Comparison of ENCODE assay signal across 1 cellular context in the genomic region with DNA sequence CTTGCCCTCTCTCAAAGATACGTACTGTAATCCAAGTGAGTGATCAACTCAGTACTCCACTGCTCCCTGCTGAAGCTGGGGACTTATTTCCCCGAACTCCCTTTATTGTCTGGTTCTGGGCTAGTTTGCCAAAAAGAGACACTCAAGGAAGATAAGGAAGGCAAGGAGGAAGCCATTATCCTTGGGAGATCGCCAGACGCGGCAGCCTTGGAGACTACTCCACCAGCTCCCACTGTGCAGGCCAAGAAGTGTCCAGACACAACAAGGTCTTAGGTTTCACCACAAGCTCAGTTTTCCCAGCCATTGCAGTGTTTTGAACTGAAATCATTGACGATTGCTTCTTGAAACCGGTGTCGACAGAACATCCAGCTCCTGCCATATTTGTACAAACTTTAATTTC.
TF ChIP-seq lines count a peak whose summit lies in the region.

No MANE protein-coding gene starts in this region.

TF ChIP-seq in GM23338, 12 proteins besides CTCF, POLR2A, EP300 and RAD21 (continued from another document):
- TF ChIP-seq, protein P1, sequence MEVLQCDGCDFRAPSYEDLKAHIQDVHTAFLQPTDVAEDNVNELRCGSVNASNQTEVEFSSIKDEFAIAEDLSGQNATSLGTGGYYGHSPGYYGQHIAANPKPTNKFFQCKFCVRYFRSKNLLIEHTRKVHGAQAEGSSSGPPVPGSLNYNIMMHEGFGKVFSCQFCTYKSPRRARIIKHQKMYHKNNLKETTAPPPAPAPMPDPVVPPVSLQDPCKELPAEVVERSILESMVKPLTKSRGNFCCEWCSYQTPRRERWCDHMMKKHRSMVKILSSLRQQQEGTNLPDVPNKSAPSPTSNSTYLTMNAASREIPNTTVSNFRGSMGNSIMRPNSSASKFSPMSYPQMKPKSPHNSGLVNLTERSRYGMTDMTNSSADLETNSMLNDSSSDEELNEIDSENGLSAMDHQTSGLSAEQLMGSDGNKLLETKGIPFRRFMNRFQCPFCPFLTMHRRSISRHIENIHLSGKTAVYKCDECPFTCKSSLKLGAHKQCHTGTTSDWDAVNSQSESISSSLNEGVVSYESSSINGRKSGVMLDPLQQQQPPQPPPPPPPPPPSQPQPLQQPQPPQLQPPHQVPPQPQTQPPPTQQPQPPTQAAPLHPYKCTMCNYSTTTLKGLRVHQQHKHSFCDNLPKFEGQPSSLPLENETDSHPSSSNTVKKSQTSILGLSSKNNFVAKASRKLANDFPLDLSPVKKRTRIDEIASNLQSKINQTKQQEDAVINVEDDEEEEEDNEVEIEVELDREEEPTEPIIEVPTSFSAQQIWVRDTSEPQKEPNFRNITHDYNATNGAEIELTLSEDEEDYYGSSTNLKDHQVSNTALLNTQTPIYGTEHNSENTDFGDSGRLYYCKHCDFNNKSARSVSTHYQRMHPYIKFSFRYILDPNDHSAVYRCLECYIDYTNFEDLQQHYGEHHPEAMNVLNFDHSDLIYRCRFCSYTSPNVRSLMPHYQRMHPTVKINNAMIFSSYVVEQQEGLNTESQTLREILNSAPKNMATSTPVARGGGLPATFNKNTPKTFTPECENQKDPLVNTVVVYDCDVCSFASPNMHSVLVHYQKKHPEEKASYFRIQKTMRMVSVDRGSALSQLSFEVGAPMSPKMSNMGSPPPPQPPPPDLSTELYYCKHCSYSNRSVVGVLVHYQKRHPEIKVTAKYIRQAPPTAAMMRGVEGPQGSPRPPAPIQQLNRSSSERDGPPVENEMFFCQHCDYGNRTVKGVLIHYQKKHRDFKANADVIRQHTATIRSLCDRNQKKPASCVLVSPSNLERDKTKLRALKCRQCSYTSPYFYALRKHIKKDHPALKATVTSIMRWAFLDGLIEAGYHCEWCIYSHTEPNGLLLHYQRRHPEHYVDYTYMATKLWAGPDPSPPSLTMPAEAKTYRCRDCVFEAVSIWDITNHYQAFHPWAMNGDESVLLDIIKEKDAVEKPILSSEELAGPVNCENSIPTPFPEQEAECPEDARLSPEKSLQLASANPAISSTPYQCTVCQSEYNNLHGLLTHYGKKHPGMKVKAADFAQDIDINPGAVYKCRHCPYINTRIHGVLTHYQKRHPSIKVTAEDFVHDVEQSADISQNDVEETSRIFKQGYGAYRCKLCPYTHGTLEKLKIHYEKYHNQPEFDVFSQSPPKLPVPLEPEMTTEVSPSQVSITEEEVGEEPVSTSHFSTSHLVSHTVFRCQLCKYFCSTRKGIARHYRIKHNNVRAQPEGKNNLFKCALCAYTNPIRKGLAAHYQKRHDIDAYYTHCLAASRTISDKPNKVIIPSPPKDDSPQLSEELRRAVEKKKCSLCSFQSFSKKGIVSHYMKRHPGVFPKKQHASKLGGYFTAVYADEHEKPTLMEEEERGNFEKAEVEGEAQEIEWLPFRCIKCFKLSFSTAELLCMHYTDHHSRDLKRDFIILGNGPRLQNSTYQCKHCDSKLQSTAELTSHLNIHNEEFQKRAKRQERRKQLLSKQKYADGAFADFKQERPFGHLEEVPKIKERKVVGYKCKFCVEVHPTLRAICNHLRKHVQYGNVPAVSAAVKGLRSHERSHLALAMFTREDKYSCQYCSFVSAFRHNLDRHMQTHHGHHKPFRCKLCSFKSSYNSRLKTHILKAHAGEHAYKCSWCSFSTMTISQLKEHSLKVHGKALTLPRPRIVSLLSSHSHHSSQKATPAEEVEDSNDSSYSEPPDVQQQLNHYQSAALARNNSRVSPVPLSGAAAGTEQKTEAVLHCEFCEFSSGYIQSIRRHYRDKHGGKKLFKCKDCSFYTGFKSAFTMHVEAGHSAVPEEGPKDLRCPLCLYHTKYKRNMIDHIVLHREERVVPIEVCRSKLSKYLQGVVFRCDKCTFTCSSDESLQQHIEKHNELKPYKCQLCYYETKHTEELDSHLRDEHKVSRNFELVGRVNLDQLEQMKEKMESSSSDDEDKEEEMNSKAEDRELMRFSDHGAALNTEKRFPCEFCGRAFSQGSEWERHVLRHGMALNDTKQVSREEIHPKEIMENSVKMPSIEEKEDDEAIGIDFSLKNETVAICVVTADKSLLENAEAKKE (CRISPR knock-in tag; IDR thresholded peaks at IDR 0.05): no peak
- no peak for TF ChIP-seq NANOG (IDR thresholded peaks at IDR 0.05; ENCODE audit: borderline replicate concordance)
- TF ChIP-seq STAT1 (IDR thresholded peaks at IDR 0.05; ENCODE audit: unreplicated experiment): no peak
- no peak for TF ChIP-seq POLR2AphosphoS5 (IDR thresholded peaks at IDR 0.05; ENCODE audit: low read depth)
- TF ChIP-seq EZH2phosphoT487 (IDR thresholded peaks at IDR 0.05; ENCODE audit: unreplicated experiment): no peak
- no peak for TF ChIP-seq CREB1 (CRISPR knock-in tag; IDR thresholded peaks at IDR 0.05; ENCODE audit: low read depth)
- no peak for TF ChIP-seq JUNB (IDR thresholded peaks at IDR 0.05; ENCODE audit: unreplicated experiment)
- no peak for TF ChIP-seq EZH2 (IDR thresholded peaks at IDR 0.05; ENCODE audit: low read depth, unreplicated experiment)
- TF ChIP-seq, protein P2, sequence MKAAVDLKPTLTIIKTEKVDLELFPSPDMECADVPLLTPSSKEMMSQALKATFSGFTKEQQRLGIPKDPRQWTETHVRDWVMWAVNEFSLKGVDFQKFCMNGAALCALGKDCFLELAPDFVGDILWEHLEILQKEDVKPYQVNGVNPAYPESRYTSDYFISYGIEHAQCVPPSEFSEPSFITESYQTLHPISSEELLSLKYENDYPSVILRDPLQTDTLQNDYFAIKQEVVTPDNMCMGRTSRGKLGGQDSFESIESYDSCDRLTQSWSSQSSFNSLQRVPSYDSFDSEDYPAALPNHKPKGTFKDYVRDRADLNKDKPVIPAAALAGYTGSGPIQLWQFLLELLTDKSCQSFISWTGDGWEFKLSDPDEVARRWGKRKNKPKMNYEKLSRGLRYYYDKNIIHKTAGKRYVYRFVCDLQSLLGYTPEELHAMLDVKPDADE (IDR thresholded peaks at IDR 0.05): no peak
- no peak for TF ChIP-seq ZNF331 (CRISPR knock-in tag; IDR thresholded peaks at IDR 0.05; ENCODE audit: low read depth)
